ENCODE assay signal across 9 cellular contexts in the genomic region with DNA sequence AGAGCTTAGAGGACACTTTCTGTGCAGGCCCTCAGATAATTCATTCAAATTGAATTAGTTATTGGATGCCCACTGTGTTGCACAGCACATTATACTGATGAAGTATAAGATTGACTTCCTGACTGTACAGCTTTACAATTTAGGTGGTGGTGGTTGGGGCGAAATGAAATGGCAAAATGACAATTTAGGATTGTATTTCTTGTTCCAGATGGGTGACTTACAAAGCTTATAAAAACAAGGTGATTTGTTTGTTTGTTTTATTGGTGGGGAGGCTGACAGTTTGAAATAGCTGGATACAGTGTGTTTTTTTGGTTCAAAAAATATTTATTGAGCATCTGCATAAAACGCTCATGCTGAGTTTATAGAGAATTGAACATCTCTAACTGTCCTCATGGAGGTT. TPM values are rescaled to one million over a fixed set of nuclear protein-coding genes. Genes with fewer than 3 reads are reported as not detected.
A peak's percentile ranks its signal among the peaks of the same experiment; 100 is the strongest.
DNase-seq lines count a peak whose midpoint lies in the region; ATAC-seq and TF ChIP-seq lines count a peak whose summit lies in the region.
"Had no signal": no experiment of that assay in that cellular context is flagged by ENCODE, and none has a peak within 500 bp of the region (broad histone marks: within the 10 kb centered on the region; RNA-seq: fewer than 3 reads in every experiment).

No MANE protein-coding gene starts in this region.

- H3K79me2 ChIP-seq in OCI-LY3 (ENCODE audit: low read length) = peaks cover 63% of the 10 kb centered on the region

- peak overlapping the region; percentile 79 for H3K4me3 Mint-ChIP-seq in endodermal cell
- peak overlapping the region; percentile 81 for H3K4me3 Mint-ChIP-seq in osteocyte (ENCODE audit: unreplicated experiment)

- H3K4me3 ChIP-seq in OCI-LY3 (ENCODE audit: low read length) (peak overlapping the region; percentile 91; the same call in 1 of the 2 replicates), endodermal cell (ENCODE audit: low read length) (peak overlapping the region; percentile 92)

- H3K4me2 ChIP-seq in OCI-LY3 (ENCODE audit: low read length) = peak overlapping the region; percentile 79

- H3K27ac Mint-ChIP-seq in endodermal cell = peak overlapping the region; percentile 28
- H3K27ac Mint-ChIP-seq in osteocyte (ENCODE audit: unreplicated experiment) = no peak overlapping the region

- ATAC-seq in GM18907 (IDR thresholded peaks at IDR 0.05; ENCODE audit: unreplicated experiment) = no peak

- H3K36me3 ChIP-seq in OCI-LY3 (replicated peaks; ENCODE audit: low read depth, low read length) (peaks cover 3% of the 10 kb centered on the region), endodermal cell (ENCODE audit: control insufficient read depth, insufficient read depth, low read length) (peaks cover 13% of the 10 kb centered on the region)

- H4K20me1 ChIP-seq in OCI-LY3 (ENCODE audit: insufficient read depth, low read length) = peaks cover 45% of the 10 kb centered on the region

- H3K9ac ChIP-seq in OCI-LY3 (ENCODE audit: low read length) (no peak overlapping the region), endodermal cell (ENCODE audit: extremely low read depth, low read length, poor library complexity, severe bottlenecking) (no peak overlapping the region)

- H3K27me3 ChIP-seq in OCI-LY3 (ENCODE audit: low read depth, low read length) (peaks cover 11% of the 10 kb centered on the region), endodermal cell (ENCODE audit: control insufficient read depth, insufficient read depth, low read length, poor library complexity, severe bottlenecking) (peaks cover 12% of the 10 kb centered on the region)

- H3K27me3 Mint-ChIP-seq in endodermal cell (ENCODE audit: insufficient read depth) (peaks cover 12% of the 10 kb centered on the region), osteocyte (ENCODE audit: unreplicated experiment) (peaks cover 2% of the 10 kb centered on the region)

- TF ChIP-seq CTCF in OCI-LY3 (IDR thresholded peaks at IDR 0.05; ENCODE audit: low read depth, low read length) (no peak), endodermal cell (conservative IDR thresholded peaks at IDR 0.05) (no peak), osteocyte (IDR thresholded peaks at IDR 0.05) (no peak)

- 92 to 94% methylated on average over 2 of the region's 2 CpGs for WGBS in endodermal cell (ENCODE audit: insufficient coverage in 1 of 2, insufficient read length in 1 of 2), 2 experiments

- no peak overlapping the region for H3K27ac ChIP-seq in OCI-LY3 (ENCODE audit: low read length)
- no peak overlapping the region for H3K27ac ChIP-seq in endodermal cell (ENCODE audit: low read depth, low read length)

- DNase-seq in NCI-H82 (lab: John Stamatoyannopoulos, UW) = peak; percentile 20
- no peak for DNase-seq in NCI-H82 treated with DMSO at 0.1 percent for 48 hours (lab: John Stamatoyannopoulos, UW; ENCODE audit: unreplicated experiment)
- no peak for DNase-seq in endodermal cell
- no peak for DNase-seq in osteocyte (ENCODE audit: extremely low spot score, unreplicated experiment)
- DNase-seq in COR-L47 (lab: John Stamatoyannopoulos, UW) = no peak
- DNase-seq in G401 (ENCODE audit: low spot score) = no peak
- DNase-seq: NCI-H446 had no signal

- no peak overlapping the region for H2AFZ ChIP-seq in OCI-LY3 (ENCODE audit: low read depth, low read length)

- H3K36me3 Mint-ChIP-seq in endodermal cell (ENCODE audit: low read depth) = no peaks in the 10 kb centered on the region
- H3K36me3 Mint-ChIP-seq in osteocyte (ENCODE audit: unreplicated experiment) = peaks cover 2% of the 10 kb centered on the region

- H3K9me3 ChIP-seq in OCI-LY3 (ENCODE audit: insufficient read depth, low read length) = no peaks in the 10 kb centered on the region
- H3K9me3 ChIP-seq in endodermal cell (ENCODE audit: control insufficient read depth, low read length) = no peaks in the 10 kb centered on the region

- no peaks in the 10 kb centered on the region for H3K9me3 Mint-ChIP-seq in endodermal cell
- H3K9me3 Mint-ChIP-seq in osteocyte (ENCODE audit: unreplicated experiment) = no peaks in the 10 kb centered on the region

- H3K4me1 ChIP-seq in OCI-LY3 (ENCODE audit: low read length) (peaks cover 13% of the 10 kb centered on the region), endodermal cell (ENCODE audit: control insufficient read depth, insufficient read depth, low read length) (peaks cover 12% of the 10 kb centered on the region)

- in situ Hi-C loops in G401 (cut with HindIII; ENCODE audit: low sequenced_read_pairs) = no loop called here

- H3K4me1 Mint-ChIP-seq in endodermal cell (peaks cover 54% of the 10 kb centered on the region), osteocyte (ENCODE audit: unreplicated experiment) (peaks cover 29% of the 10 kb centered on the region)

RNA-seq across cellular contexts. Expression of a gene that starts 1.6 kb away (rescaled TPM):
- 10 to 100 TPM; 49.0 to 54.6 TPM for total RNA-seq in endodermal cell
- 41.6 TPM for polyA plus RNA-seq in endodermal cell (2013, experiment 1 of 2)
- 41.4 TPM for polyA plus RNA-seq in endodermal cell (2013, experiment 2 of 2)
- total RNA-seq in osteocyte = 22.9 and 28.5 TPM in 2 replicates
- 41.8 and 56.6 TPM in 2 replicates for total RNA-seq in G401 (2014; rRNA removed; shearing (Covaris generic))

RNA-seq across cellular contexts. Expression of a gene that starts 25.0 kb away (rescaled TPM):
- total RNA-seq in endodermal cell (10 to 100 TPM; 10.4 to 16.3 TPM), osteocyte (11.0 and 11.8 TPM in 2 replicates)
- 9.1 TPM for polyA plus RNA-seq in endodermal cell (2013, experiment 1 of 2)
- 7.4 TPM for polyA plus RNA-seq in endodermal cell (2013, experiment 2 of 2)
- total RNA-seq in G401 (2014; rRNA removed; shearing (Covaris generic)) = 15.9 and 29.6 TPM in 2 replicates
